ENCODE assay signal across 20 cellular contexts in genomic region chr1:8580566-8580965, GRCh38.
DNase-seq lines count a peak whose midpoint lies in the region; ATAC-seq and TF ChIP-seq lines count a peak whose summit lies in the region.
"Had no signal": no experiment of that assay in that cellular context is flagged by ENCODE, and none has a peak within 500 bp of the region (broad histone marks: within the 10 kb centered on the region; RNA-seq: fewer than 3 reads in every experiment).

No MANE protein-coding gene starts in this region.

- no peak for DNase-seq in GM23338 (ENCODE audit: low spot score)
- no peak for DNase-seq in WTC11 (ENCODE audit: low spot score)
- DNase-seq in left cardiac atrium, result peak; percentile 20
- no peak for DNase-seq in psoas muscle
- no peak for DNase-seq in NCI-H82 treated with DMSO at 0.1 percent for 48 hours (lab: John Stamatoyannopoulos, UW; ENCODE audit: unreplicated experiment)
- DNase-seq in activated effector memory CD4-positive, alpha-beta T cell treated with Interleukin-2 at 50 U/mL for 16 hours, result no peak
- no peak for DNase-seq in SKM-1 (lab: John Stamatoyannopoulos, UW; ENCODE audit: unreplicated experiment)
- DNase-seq: ACHN; AML-193; CD4-positive, CD25-positive, alpha-beta regulatory T cell; EL; H7; MV-4-11; NCI-H1417; NCI-H187 treated with DMSO at 0.1 percent for 48 hours; NCI-H774 had no signal

- H3K4me3 Mint-ChIP-seq in GM23338 (no peak overlapping the region), WTC11 (no peak overlapping the region)
- H3K4me3 Mint-ChIP-seq: CD4-positive, CD25-positive, alpha-beta regulatory T cell; IgD-negative memory B cell had no signal

- H3K27ac ChIP-seq in GM23338 (ENCODE audit: low read depth) (no peak overlapping the region), psoas muscle (no peak overlapping the region)
- H3K27ac ChIP-seq: HL-60 had no signal

- peaks cover 6% of the 10 kb centered on the region for H3K27me3 Mint-ChIP-seq in GM23338 (ENCODE audit: insufficient read depth, low read depth, poor library complexity)
- no peaks in the 10 kb centered on the region for H3K27me3 Mint-ChIP-seq in WTC11 (ENCODE audit: low read depth)
- H3K27me3 Mint-ChIP-seq: CD4-positive, CD25-positive, alpha-beta regulatory T cell; IgD-negative memory B cell had no signal

- H2AFZ ChIP-seq in GM23338, result no peak overlapping the region

- no peaks in the 10 kb centered on the region for H3K36me3 ChIP-seq in GM23338 (ENCODE audit: insufficient read depth)
- no peaks in the 10 kb centered on the region for H3K36me3 ChIP-seq in psoas muscle (ENCODE audit: insufficient read depth in 1 of 2, low read depth in 1 of 2)

- peaks cover 34% of the 10 kb centered on the region for H3K4me1 Mint-ChIP-seq in GM23338
- H3K4me1 Mint-ChIP-seq in WTC11, result peaks cover 30% of the 10 kb centered on the region
- H3K4me1 Mint-ChIP-seq: CD4-positive, CD25-positive, alpha-beta regulatory T cell had no signal

- intact Hi-C loops in left cardiac atrium (cut with DNase I), result no loop called here
- intact Hi-C loops in psoas muscle (cut with DNase I), result no loop called here

- H3K9me3 Mint-ChIP-seq in GM23338 (no peaks in the 10 kb centered on the region), WTC11 (no peaks in the 10 kb centered on the region)
- H3K9me3 Mint-ChIP-seq: CD4-positive, CD25-positive, alpha-beta regulatory T cell; IgD-negative memory B cell had no signal

- CTCF ChIA-PET in WTC11 (lab: Charles Lee), result interaction anchor here (2.4 kb wide), 1 partner anchor 11 kb away, joined by 5 read pairs; no protein-coding TSS in a partner anchor

- no peaks in the 10 kb centered on the region for H3K27me3 ChIP-seq in GM23338 (ENCODE audit: insufficient read depth)
- H3K27me3 ChIP-seq in psoas muscle (ENCODE audit: insufficient read depth in 3 of 3, low read length in 2 of 3), result no peaks in the 10 kb centered on the region

- H3K4me3 ChIP-seq in GM23338, result no peak overlapping the region
- H3K4me3 ChIP-seq in psoas muscle, result no peak overlapping the region

- H4K20me1 ChIP-seq in GM23338 (replicated peaks; ENCODE audit: insufficient read depth), result peaks cover 46% of the 10 kb centered on the region

- WGBS in psoas muscle, 3 donors, result 24 to 27% (median 27%) methylated on average over 4 of the region's 4 CpGs

- H3K9me2 ChIP-seq in GM23338 (ENCODE audit: insufficient read depth), result no peaks in the 10 kb centered on the region

- H3K9me3 ChIP-seq in psoas muscle, result no peaks in the 10 kb centered on the region

- H3K4me2 ChIP-seq in GM23338, result no peak overlapping the region

- peaks cover 99% of the 10 kb centered on the region for H3K79me2 ChIP-seq in GM23338 (replicated peaks; ENCODE audit: insufficient read depth)

- H3F3A ChIP-seq in GM23338 (replicated peaks; ENCODE audit: low read depth), result no peaks in the 10 kb centered on the region

- POLR2A ChIA-PET in WTC11 (lab: Charles Lee), result interaction anchor here (0.6 kb wide), 1 partner anchor 248 kb away, joined by 9 read pairs; no protein-coding TSS in a partner anchor

- TF ChIP-seq CTCF in GM23338 (conservative IDR thresholded peaks at IDR 0.05; ENCODE audit: low read depth in 2 of 2) (no peak), WTC11 (IDR thresholded peaks at IDR 0.05) (no peak), psoas muscle (IDR thresholded peaks at IDR 0.05) (no peak)

- peaks cover 17% of the 10 kb centered on the region for H3K4me1 ChIP-seq in GM23338 (ENCODE audit: insufficient read depth)
- peaks cover 13% of the 10 kb centered on the region for H3K4me1 ChIP-seq in psoas muscle

- ATAC-seq in GM23338, result 0 out of 3 replicates have a peak, but pooled peaks have one; percentile 27
- ATAC-seq in WTC11, result no peak
- ATAC-seq in left cardiac atrium, result peak; percentile 78 to 83
- peak; percentile 62 to 89 (median 81) for ATAC-seq in psoas muscle
- ATAC-seq: Panc1, SK-N-SH treated with all-trans-retinoic acid at 6 μM for 48 hours had no signal

- H3K36me3 Mint-ChIP-seq in GM23338 (ENCODE audit: low read depth), result no peaks in the 10 kb centered on the region
- H3K36me3 Mint-ChIP-seq in WTC11, result peaks cover 5% of the 10 kb centered on the region; the same call in 1 of the 2 replicates

- H3K27ac Mint-ChIP-seq in GM23338 (no peak overlapping the region), WTC11 (peak overlapping the region; percentile 88)
- H3K27ac Mint-ChIP-seq: CD4-positive, CD25-positive, alpha-beta regulatory T cell; IgD-negative memory B cell had no signal

TF ChIP-seq in GM23338, 12 proteins besides CTCF, POLR2A, EP300 and RAD21 (continues in another document):
- TF ChIP-seq CREB1 (CRISPR knock-in tag; IDR thresholded peaks at IDR 0.05; ENCODE audit: low read depth) (no peak), EZH2phosphoT487 (IDR thresholded peaks at IDR 0.05; ENCODE audit: unreplicated experiment) (no peak), NANOG (IDR thresholded peaks at IDR 0.05; ENCODE audit: borderline replicate concordance) (no peak), ETS1 (IDR thresholded peaks at IDR 0.05) (no peak), REST (IDR thresholded peaks at IDR 0.05; ENCODE audit: unreplicated experiment) (no peak)

TF ChIP-seq in WTC11, 78 proteins besides CTCF, POLR2A, EP300 and RAD21:
- TF ChIP-seq ZNF121 (CRISPR knock-in tag; IDR thresholded peaks at IDR 0.05), result 0 out of 2 replicates have a peak, but pooled peaks have one; percentile 15
- TF ChIP-seq PRRX2 (CRISPR knock-in tag; IDR thresholded peaks at IDR 0.05), result no peak
TF ChIP-seq in WTC11: peak in this region for 1.
